In the genomic region with DNA sequence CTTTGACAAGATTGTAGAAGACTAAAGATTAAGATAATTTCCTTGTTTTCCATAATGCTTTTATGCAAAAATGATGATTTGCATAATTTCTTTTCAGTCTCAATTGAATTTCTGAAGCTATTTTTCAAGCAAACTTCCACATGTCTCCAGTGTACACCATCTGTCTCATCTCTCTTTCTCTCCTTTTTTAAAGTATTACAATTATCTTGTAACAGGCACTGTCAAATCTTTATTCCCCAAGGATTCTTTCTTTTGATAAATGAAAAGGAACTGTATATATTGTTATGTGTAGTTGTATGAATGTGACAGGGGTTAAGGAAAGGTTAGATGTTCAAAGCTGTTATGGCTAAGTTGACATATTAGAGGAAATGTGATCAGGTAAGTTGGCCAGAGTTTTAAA, we compare ENCODE assay signal across 25 cellular contexts.
"Had no signal": no experiment of that assay in that cellular context is flagged by ENCODE, and none has a peak within 500 bp of the region (broad histone marks: within the 10 kb centered on the region; RNA-seq: fewer than 3 reads in every experiment).

No MANE protein-coding gene starts in this region.

- H2AFZ ChIP-seq: hepatocyte had no signal

- H3K9me3 ChIP-seq: colonic mucosa, left ventricle myocardium inferior, lower lobe of right lung, pancreas, stomach, thoracic aorta, transverse colon had no signal

- H3K4me3 Mint-ChIP-seq: endodermal cell, memory B cell, naive B cell, nephron progenitor cell had no signal

- H3K27me3 Mint-ChIP-seq: memory B cell, naive B cell, progenitor cell of endocrine pancreas had no signal

- H3K4me1 ChIP-seq: colonic mucosa, left ventricle myocardium inferior, lower lobe of right lung, pancreas, transverse colon had no signal

- DNase-seq: colonic mucosa; effector CD4-positive, alpha-beta T cell; endodermal cell; erythroblast; foreskin melanocyte; head of caudate nucleus; kidney; left cardiac atrium; left ventricle myocardium inferior; lower lobe of right lung; midbrain; naive B cell; nephron progenitor cell; pancreas; right cardiac atrium; small intestine; stimulated activated CD4-positive, alpha-beta T cell treated with anti-CD3 and anti-CD28 coated beads, Interleukin-12 subunit alpha, Interleukin-12 subunit beta, amount 100 ng/mL, for 4 hours; stimulated activated naive CD4-positive, alpha-beta T cell; stomach; substantia nigra; transverse colon had no signal

- H3K27me3 ChIP-seq: colonic mucosa, hepatocyte, pancreas, stomach, transverse colon had no signal

- H3K27ac Mint-ChIP-seq: endodermal cell, memory B cell, nephron progenitor cell, progenitor cell of endocrine pancreas had no signal

- H3K27ac ChIP-seq: colonic mucosa, hepatocyte, left ventricle myocardium inferior, lower lobe of right lung, pancreas, stomach, thoracic aorta, transverse colon had no signal

- H3K36me3 Mint-ChIP-seq: memory B cell, naive B cell had no signal

- H3K79me2 ChIP-seq: hepatocyte had no signal

- H3K36me3 ChIP-seq: colonic mucosa, left ventricle myocardium inferior, lower lobe of right lung, pancreas, stomach, thoracic aorta, transverse colon had no signal

- ATAC-seq: left cardiac atrium, lower lobe of right lung, pancreas, right cardiac atrium had no signal

- H3K9me3 Mint-ChIP-seq: endodermal cell, memory B cell, naive B cell, nephron progenitor cell had no signal

- H3K4me2 ChIP-seq: hepatocyte had no signal

- H3K4me3 ChIP-seq: colonic mucosa, hepatocyte, left ventricle myocardium inferior, lower lobe of right lung, pancreas, stomach, thoracic aorta, transverse colon had no signal
